Comparison of ENCODE assay signal across 14 cellular contexts in the genomic region with DNA sequence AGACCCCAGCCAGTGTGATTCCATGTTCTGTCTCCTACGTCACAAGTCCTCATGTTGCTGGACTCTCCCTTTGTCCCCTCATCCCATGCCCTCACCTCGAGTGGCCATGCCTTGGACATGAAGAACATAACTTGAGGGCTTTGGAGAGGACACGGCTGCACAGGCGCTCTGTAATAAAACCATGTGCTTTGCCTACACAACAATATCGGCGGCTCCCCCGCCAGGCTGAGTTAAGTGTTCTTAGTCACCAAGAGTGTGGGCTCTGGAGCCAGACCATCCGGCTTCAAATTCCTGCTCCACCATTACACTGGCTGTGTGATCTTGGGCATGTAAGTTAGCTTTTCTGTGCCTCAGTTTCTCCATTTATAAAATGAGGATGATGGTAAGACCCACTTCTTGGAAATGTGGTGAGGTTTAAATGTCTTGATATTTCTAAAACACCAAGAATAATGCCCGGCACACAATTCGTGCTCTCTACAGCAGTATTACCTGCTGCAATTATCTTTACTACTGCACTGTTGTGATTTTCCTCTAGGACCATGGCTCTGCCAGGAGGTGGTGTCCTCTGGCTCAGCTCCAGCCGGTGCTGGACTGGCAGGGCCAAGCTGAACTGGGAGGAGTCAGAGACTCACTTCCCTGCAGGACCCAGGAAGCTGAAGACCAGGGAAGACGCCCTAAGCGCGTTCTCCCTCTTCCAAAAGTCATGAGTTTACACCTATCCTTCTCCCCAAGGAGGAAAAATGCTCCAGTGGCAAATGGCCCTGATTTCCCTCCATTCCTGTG. TPM values are rescaled to one million over a fixed set of nuclear protein-coding genes. Genes with fewer than 3 reads are reported as not detected.
A peak's percentile ranks its signal among the peaks of the same experiment; 100 is the strongest.
DNase-seq lines count a peak whose midpoint lies in the region; ATAC-seq and TF ChIP-seq lines count a peak whose summit lies in the region.
"Had no signal": no experiment of that assay in that cellular context is flagged by ENCODE, and none has a peak within 500 bp of the region (broad histone marks: within the 10 kb centered on the region; RNA-seq: fewer than 3 reads in every experiment).

No MANE protein-coding gene starts in this region.

- no peak overlapping the region for H3K4me3 ChIP-seq in PC-9
- H3K4me3 ChIP-seq in heart right ventricle = no peak overlapping the region
- peak overlapping the region; percentile 31 for H3K4me3 ChIP-seq in thoracic aorta
- no peak overlapping the region for H3K4me3 ChIP-seq in sigmoid colon
- no peak overlapping the region for H3K4me3 ChIP-seq in esophagus squamous epithelium
- H3K4me3 ChIP-seq: smooth muscle cell had no signal

- no peaks in the 10 kb centered on the region for H3F3A ChIP-seq in PC-9 (ENCODE audit: insufficient read depth, low read depth)

- no peak for TF ChIP-seq EP300 in sigmoid colon (IDR thresholded peaks at IDR 0.05)

- WGBS in heart right ventricle, 2 donors = 74 to 79% methylated on average over 14 of the region's 14 CpGs
- 28 to 67% methylated on average over 14 of the region's 14 CpGs for WGBS in sigmoid colon, 2 donors
- WGBS in esophagus squamous epithelium, 2 donors = 65 to 68% methylated on average over 10 to 12 of the region's 14 CpGs

- intact Hi-C loops in PC-9 (cut with micrococcal nuclease; ENCODE audit: unreplicated experiment) = no loop called here
- intact Hi-C loops in heart right ventricle (cut with DNase I) = no loop called here
- intact Hi-C loops in sigmoid colon (cut with DNase I) = no loop called here
- intact Hi-C loops in esophagus squamous epithelium (cut with DNase I) = no loop called here

- TF ChIP-seq POLR2A in sigmoid colon (IDR thresholded peaks at IDR 0.05) (no peak), esophagus squamous epithelium (IDR thresholded peaks at IDR 0.05) (no peak)

- H3K4me1 ChIP-seq in PC-9 (replicated peaks; ENCODE audit: insufficient read depth) (no peaks in the 10 kb centered on the region), heart right ventricle (peaks cover 0 to 5% (median 0%) of the 10 kb centered on the region in 9 donors), thoracic aorta (ENCODE audit: control insufficient read depth in 1 of 2, low read depth in 2 of 2) (peaks cover 0 to 7% of the 10 kb centered on the region in 2 donors), sigmoid colon (no peaks in the 10 kb centered on the region), esophagus squamous epithelium (no peaks in the 10 kb centered on the region)

- CTCF ChIA-PET in PC-9 (lab: Charles Lee) = no interaction called here

- H3K27me3 ChIP-seq in PC-9 (ENCODE audit: insufficient read depth, low read depth) = 0 out of 2 replicates have a peak, but pooled peaks cover 3% of the 10 kb centered on the region
- H3K27me3 ChIP-seq in heart right ventricle = peaks cover 0 to 12% (median 0%) of the 10 kb centered on the region in 7 donors
- no peaks in the 10 kb centered on the region for H3K27me3 ChIP-seq in thoracic aorta (replicated peaks; ENCODE audit: insufficient read depth)
- peaks cover 0 to 13% (median 0%) of the 10 kb centered on the region in 3 donors for H3K27me3 ChIP-seq in sigmoid colon
- peaks cover 0 to 54% (median 0%) of the 10 kb centered on the region in 4 donors for H3K27me3 ChIP-seq in esophagus squamous epithelium

- ATAC-seq in heart right ventricle = peak in 7 of 8 donors; percentile 49 to 83 (median 63)
- no peak for ATAC-seq in thoracic aorta (ENCODE audit: insufficient number of reproducible peaks, low FRiP score, low read depth)
- ATAC-seq in HG03097 (IDR thresholded peaks at IDR 0.05; ENCODE audit: low FRiP score, unreplicated experiment) = no peak
- ATAC-seq: esophagus mucosa; naive thymus-derived CD8-positive, alpha-beta T cell had no signal

- no peaks in the 10 kb centered on the region for H3K36me3 ChIP-seq in PC-9 (ENCODE audit: low read depth)
- H3K36me3 ChIP-seq in heart right ventricle = no peaks in the 10 kb centered on the region
- H3K36me3 ChIP-seq in thoracic aorta = no peaks in the 10 kb centered on the region
- H3K36me3 ChIP-seq in sigmoid colon = no peaks in the 10 kb centered on the region
- H3K36me3 ChIP-seq in esophagus squamous epithelium = no peaks in the 10 kb centered on the region

- no peak overlapping the region for H3K27ac ChIP-seq in PC-9
- H3K27ac ChIP-seq in heart right ventricle = no peak overlapping the region
- no peak overlapping the region for H3K27ac ChIP-seq in thoracic aorta
- no peak overlapping the region for H3K27ac ChIP-seq in sigmoid colon
- H3K27ac ChIP-seq in esophagus squamous epithelium = no peak overlapping the region

- no peaks in the 10 kb centered on the region for H3K9me2 ChIP-seq in PC-9 (ENCODE audit: insufficient read depth)

- no peak overlapping the region for H2AFZ ChIP-seq in PC-9

- no peaks in the 10 kb centered on the region for H3K79me2 ChIP-seq in PC-9 (ENCODE audit: low read depth)

- no peaks in the 10 kb centered on the region for H4K20me1 ChIP-seq in PC-9 (ENCODE audit: insufficient read depth)

- POLR2A ChIA-PET in PC-9 (lab: Charles Lee; ENCODE audit: unreplicated experiment) = no interaction called here

- BruUV-seq in PC-9 (replicated peaks; lab: Mats Ljungman, UMichigan) = no TSS peak

- H3K9me3 ChIP-seq in PC-9 (ENCODE audit: insufficient read depth, low read depth) = no peaks in the 10 kb centered on the region
- H3K9me3 ChIP-seq in heart right ventricle = no peaks in the 10 kb centered on the region
- no peaks in the 10 kb centered on the region for H3K9me3 ChIP-seq in thoracic aorta
- H3K9me3 ChIP-seq in sigmoid colon = no peaks in the 10 kb centered on the region
- H3K9me3 ChIP-seq in esophagus squamous epithelium = no peaks in the 10 kb centered on the region

- DNase-seq in NCI-H82 (lab: John Stamatoyannopoulos, UW) (peak; percentile 33), NCI-H82 treated with DMSO at 0.1 percent for 48 hours (lab: John Stamatoyannopoulos, UW; ENCODE audit: unreplicated experiment) (no peak), PC-9 (peak; percentile 32 to 36), heart right ventricle (peak; percentile 13 to 68), thoracic aorta (ENCODE audit: low spot score) (no peak), sigmoid colon (no peak), esophagus squamous epithelium (lab: John Stamatoyannopoulos, UW) (no peak)
- DNase-seq: central memory CD4-positive, alpha-beta T cell; GF-D8; naive thymus-derived CD8-positive, alpha-beta T cell; NCI-H526 treated with DMSO at 0.1 percent for 48 hours had no signal

- TF ChIP-seq CTCF in PC-9 (conservative IDR thresholded peaks at IDR 0.05) = no peak
- TF ChIP-seq CTCF in heart right ventricle (IDR thresholded peaks at IDR 0.05) = no peak
- TF ChIP-seq CTCF in thoracic aorta (IDR thresholded peaks at IDR 0.05) = no peak
- no peak for TF ChIP-seq CTCF in sigmoid colon (IDR thresholded peaks at IDR 0.05)
- TF ChIP-seq CTCF in esophagus squamous epithelium (IDR thresholded peaks at IDR 0.05) = no peak

- no peak overlapping the region for H3K4me2 ChIP-seq in PC-9
- H3K4me2 ChIP-seq: smooth muscle cell had no signal

RNA-seq across cellular contexts. Expression of gene SLIT1, which starts 15.7 kb away (rescaled TPM):
- total RNA-seq in PC-9 (2021) = not detected in 2 replicates
- under 1 TPM in 9 of 10 donors, not detected in 1; 0.04 to 0.31 (median 0.13) TPM for total RNA-seq in heart right ventricle
- polyA plus RNA-seq in heart right ventricle = under 1 TPM; 0.07 TPM
- under 1 TPM; 0.14 to 0.35 TPM for total RNA-seq in thoracic aorta
- total RNA-seq in sigmoid colon = 1 to 10 TPM in 1 of 4 donors, under 1 TPM in 3; 0.33 to 1.4 (median 0.70) TPM
- polyA plus RNA-seq in sigmoid colon = under 1 TPM in 2 of 3 donors, not detected in 1; under 0.01 to 0.48 TPM
- total RNA-seq in esophagus squamous epithelium = not detected
- total RNA-seq: smooth muscle cell had no signal

Comparison
In these comparisons a context has a peak if more than half of its experiments do, and no peak if none do; other contexts are left out.
1. DNase-seq: peak in NCI-H82 (single experiment), PC-9 (2 of 2) and heart right ventricle (2 of 2); none in NCI-H82 treated with DMSO at 0.1 percent for 48 hours (single experiment), thoracic aorta (single experiment), sigmoid colon (single experiment) and esophagus squamous epithelium (single experiment).
2. ATAC-seq: peak in heart right ventricle (7 of 8); none in thoracic aorta (single experiment) and HG03097 (single experiment).